In genomic region chr18:22214731-22215528, GRCh38 we compare ENCODE assay signal across 12 cellular contexts. TPM values are rescaled to one million over a fixed set of nuclear protein-coding genes. Genes with fewer than 3 reads are reported as not detected.
DNase-seq lines count a peak whose midpoint lies in the region; ATAC-seq, FAIRE-seq and TF ChIP-seq lines count a peak whose summit lies in the region.
"Had no signal": no experiment of that assay in that cellular context is flagged by ENCODE, and none has a peak within 500 bp of the region (broad histone marks: within the 10 kb centered on the region; RNA-seq: fewer than 3 reads in every experiment).

No MANE protein-coding gene starts in this region.

- peak; percentile 42 for FAIRE-seq in RCC 7860 (lab: Jason Lieb, UNC)
- FAIRE-seq: TTC549 had no signal

- H3F3A ChIP-seq in GM23248 (ENCODE audit: insufficient read depth), result peaks cover 14% of the 10 kb centered on the region

- H3K9ac ChIP-seq in GM23248, result no peak overlapping the region

- 75% methylated on average over 13 of the region's 13 CpGs for WGBS in GM23248 (ENCODE audit: low coverage in 1 of 2, low lambda C conversion rate in 2 of 2, missing lambda C conversion rate in 2 of 2), 2 experiments

- H3K9me3 ChIP-seq in GM23248 (ENCODE audit: low read depth), result no peaks in the 10 kb centered on the region

- no peak for TF ChIP-seq CTCF in fibroblast of the aortic adventitia (IDR thresholded peaks at IDR 0.05; ENCODE audit: insufficient read depth, low read length)

- no peaks in the 10 kb centered on the region for H3K27me3 ChIP-seq in GM23248 (replicated peaks; ENCODE audit: insufficient read depth)

- H3K79me2 ChIP-seq in GM23248 (ENCODE audit: insufficient read depth), result no peaks in the 10 kb centered on the region

- no peak overlapping the region for H2AFZ ChIP-seq in GM23248

- in situ Hi-C loops in GM23248 (cut with MboI), result no loop called here

- intact Hi-C loops in posterior vena cava (cut with DNase I), result no loop called here

- H3K4me3 ChIP-seq in GM23248 (no peak overlapping the region), fibroblast of the aortic adventitia (ENCODE audit: low read depth, low read length) (no peak overlapping the region), skeletal muscle cell (ENCODE audit: low read depth, low read length) (no peak overlapping the region)

- H3K36me3 ChIP-seq in GM23248 (ENCODE audit: low read depth), result no peaks in the 10 kb centered on the region

- H3K9me2 ChIP-seq in GM23248 (ENCODE audit: insufficient read depth), result no peaks in the 10 kb centered on the region

- peak; percentile 48 for DNase-seq in GM23248
- peak; percentile 21 for DNase-seq in RCC 7860 (ENCODE audit: low spot score)
- DNase-seq in fibroblast of the aortic adventitia (ENCODE audit: low read depth), result peak; percentile 75
- DNase-seq in skeletal muscle cell (ENCODE audit: low read depth), result peak; percentile 21
- DNase-seq in posterior vena cava (ENCODE audit: low spot score), result no peak
- no peak for DNase-seq in central memory CD4-positive, alpha-beta T cell
- DNase-seq: DMS79 treated with DMSO at 0.1 percent for 48 hours, hippocampal formation, KG1, RPMI8226 had no signal

- H3K4me2 ChIP-seq in GM23248 (ENCODE audit: unreplicated experiment), result no peak overlapping the region

- no peak overlapping the region for H3K27ac ChIP-seq in GM23248

- no peaks in the 10 kb centered on the region for H4K20me1 ChIP-seq in GM23248 (ENCODE audit: insufficient read depth)

- no peak for ATAC-seq in GM21390 (IDR thresholded peaks at IDR 0.05; ENCODE audit: unreplicated experiment)

- H3K4me1 ChIP-seq in GM23248 (ENCODE audit: insufficient read depth), result peaks cover 22% of the 10 kb centered on the region

RNA-seq across cellular contexts. Expression of gene GATA6, which starts 45.5 kb away (rescaled TPM):
- total RNA-seq in GM23248 (2014; rRNA removed; shearing (Covaris generic)), result 17.6 and 19.0 TPM in 2 replicates
- 6.6 and 6.9 TPM in 2 replicates for polyA plus RNA-seq in GM23248 (2016; fragmentation: Nextera tagmentation; extraction: Ambion mirVana)
- total RNA-seq in fibroblast of the aortic adventitia (ENCODE audit: low replicate concordance) (22.5 and 34.0 TPM in 2 replicates), posterior vena cava (10 to 100 TPM; 32.7 to 38.4 TPM)

Comparison
In these comparisons a context has a peak if more than half of its experiments do, and no peak if none do; other contexts are left out.
1. DNase-seq: peak in GM23248 (single experiment), RCC 7860 (single experiment), fibroblast of the aortic adventitia (single experiment) and skeletal muscle cell (single experiment); none in posterior vena cava (single experiment) and central memory CD4-positive, alpha-beta T cell (single experiment).